37 cellular contexts compared by ENCODE assay signal in the genomic region with DNA sequence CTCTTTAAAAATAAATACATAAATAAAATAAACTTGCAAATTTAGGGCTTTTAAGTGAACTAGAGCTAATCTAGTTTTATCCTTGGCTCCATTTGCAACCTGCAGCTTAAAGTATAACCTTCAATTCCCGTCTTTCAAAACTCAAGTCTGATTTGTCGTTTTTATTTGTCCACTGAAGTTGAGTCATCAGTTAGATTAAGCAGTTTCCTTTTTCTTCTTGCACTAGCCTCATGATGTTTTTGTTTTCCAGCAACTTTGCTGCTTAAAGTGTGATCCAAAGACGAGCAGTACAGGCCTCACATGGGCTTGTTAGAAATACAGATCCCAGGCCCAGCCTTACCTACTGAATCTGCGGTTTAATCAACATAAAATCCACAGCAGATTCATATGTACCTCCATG. TPM values are rescaled to one million over a fixed set of nuclear protein-coding genes. Genes with fewer than 3 reads are reported as not detected.
DNase-seq lines count a peak whose midpoint lies in the region; ATAC-seq, FAIRE-seq and TF ChIP-seq lines count a peak whose summit lies in the region.
"Had no signal": no experiment of that assay in that cellular context is flagged by ENCODE, and none has a peak within 500 bp of the region (broad histone marks: within the 10 kb centered on the region; RNA-seq: fewer than 3 reads in every experiment).

No MANE protein-coding gene starts in this region.

- H3K27me3 Mint-ChIP-seq in dendritic cell treated with granulocyte-macrophage colony-stimulating factor and Interleukin-4, amounts not matched to agents 40 ng/mL and 50 ng/mL, for 4 days, result no peaks in the 10 kb centered on the region
- H3K27me3 Mint-ChIP-seq: activated naive CD8-positive, alpha-beta T cell; CD4-positive, CD25-positive, alpha-beta regulatory T cell; effector memory CD8-positive, alpha-beta T cell; T-cell had no signal

- H3K4me1 ChIP-seq in A549, result peaks cover 7% of the 10 kb centered on the region; the same call in 1 of the 3 replicates
- no peaks in the 10 kb centered on the region for H3K4me1 ChIP-seq in liver (ENCODE audit: control insufficient read depth in 4 of 4, insufficient read depth in 4 of 4, low read length in 3 of 4)
- H3K4me1 ChIP-seq in breast epithelium, result no peaks in the 10 kb centered on the region
- H3K4me1 ChIP-seq: right atrium auricular region had no signal

- CTCF ChIA-PET in A549 (lab: Yijun Ruan, JAX), result interaction anchor here (0.7 to 0.8 kb wide), 2 partner anchors 94 to 104 kb away, joined by 3 to 4 read pairs; no protein-coding TSS in a partner anchor

- H3K4me3 ChIP-seq in A549 (no peak overlapping the region), liver (ENCODE audit: low read depth in 1 of 3, low read length in 3 of 3) (no peak overlapping the region), breast epithelium (no peak overlapping the region)
- H3K4me3 ChIP-seq: cardiac muscle cell, coronary artery, heart right ventricle, pancreas, right atrium auricular region had no signal

- H3K36me3 Mint-ChIP-seq in dendritic cell treated with granulocyte-macrophage colony-stimulating factor and Interleukin-4, amounts not matched to agents 40 ng/mL and 50 ng/mL, for 4 days (ENCODE audit: low read depth), result peaks cover 22% of the 10 kb centered on the region

- no peak overlapping the region for H3K4me3 Mint-ChIP-seq in dendritic cell treated with granulocyte-macrophage colony-stimulating factor and Interleukin-4, amounts not matched to agents 40 ng/mL and 50 ng/mL, for 4 days
- H3K4me3 Mint-ChIP-seq: activated CD4-positive, alpha-beta T cell treated with anti-CD3 and anti-CD28 coated beads, Interleukin-2, amount 10 ng/mL, durations not matched to agents 24 days and 14 days; activated naive CD8-positive, alpha-beta T cell; CD4-positive, CD25-positive, alpha-beta regulatory T cell; effector memory CD8-positive, alpha-beta T cell; nephron; T-cell had no signal

- 33% methylated on average over 4 of the region's 4 CpGs for WGBS in A549 (ENCODE audit: missing lambda C conversion rate)
- WGBS in liver, result 50% methylated on average over 4 of the region's 4 CpGs

- H3K27ac ChIP-seq in A549 (no peak overlapping the region), liver (ENCODE audit: low read depth in 1 of 2, low read length in 2 of 2) (peak overlapping the region in 1 of 2 donors; percentile 21), breast epithelium (no peak overlapping the region)
- H3K27ac ChIP-seq: cardiac muscle cell, coronary artery, HL-60, pancreas, right atrium auricular region had no signal

- TF ChIP-seq CTCF in A549 (IDR thresholded peaks at IDR 0.05) (no peak), liver (IDR thresholded peaks at IDR 0.05; ENCODE audit: low read depth, low read length, missing input control) (no peak), breast epithelium (IDR thresholded peaks at IDR 0.05) (no peak)

- H3K4me1 Mint-ChIP-seq in dendritic cell treated with granulocyte-macrophage colony-stimulating factor and Interleukin-4, amounts not matched to agents 40 ng/mL and 50 ng/mL, for 4 days (ENCODE audit: low read depth), result peaks cover 52% of the 10 kb centered on the region
- H3K4me1 Mint-ChIP-seq: nephron had no signal

- no peaks in the 10 kb centered on the region for H3K9me3 Mint-ChIP-seq in dendritic cell treated with granulocyte-macrophage colony-stimulating factor and Interleukin-4, amounts not matched to agents 40 ng/mL and 50 ng/mL, for 4 days
- H3K9me3 Mint-ChIP-seq: activated CD4-positive, alpha-beta T cell treated with anti-CD3 and anti-CD28 coated beads, Interleukin-2, amount 10 ng/mL, durations not matched to agents 24 days and 14 days; CD4-positive, CD25-positive, alpha-beta regulatory T cell; effector memory CD8-positive, alpha-beta T cell; nephron; T-cell had no signal

- H3K27me3 ChIP-seq in liver (ENCODE audit: control insufficient read depth in 4 of 4, insufficient read depth in 4 of 4, low read length in 3 of 4) (no peaks in the 10 kb centered on the region), breast epithelium (no peaks in the 10 kb centered on the region)
- H3K27me3 ChIP-seq: cardiac muscle cell, heart right ventricle, pancreas, right atrium auricular region had no signal

- TF ChIP-seq POLR2A in A549 (IDR thresholded peaks at IDR 0.05; ENCODE audit: low read length) (no peak), breast epithelium (IDR thresholded peaks at IDR 0.05) (no peak)

- ATAC-seq in A549 (no peak), GM21737 (IDR thresholded peaks at IDR 0.05; ENCODE audit: unreplicated experiment) (no peak)
- ATAC-seq: effector memory CD8-positive, alpha-beta T cell; heart right ventricle; T-cell had no signal

- DNase-seq in A549 (ENCODE audit: low read depth in 1 of 2, low spot score in 1 of 2) (no peak), MV-4-11 (lab: John Stamatoyannopoulos, UW) (peak; percentile 43), NCI-H187 treated with DMSO at 0.1 percent for 48 hours (lab: John Stamatoyannopoulos, UW) (no peak), breast epithelium (ENCODE audit: low spot score in 2 of 2) (no peak), SKM-1 treated with dmso at 0.1 percent for 144 hours (lab: John Stamatoyannopoulos, UW; ENCODE audit: unreplicated experiment) (no peak)
- DNase-seq: 8988T; activated CD4-positive, alpha-beta T cell treated with anti-CD3 and anti-CD28 coated beads, Interleukin-2, amount 10 ng/mL, durations not matched to agents 24 days and 14 days; activated effector memory CD4-positive, alpha-beta T cell treated with anti-CD3 and anti-CD28 coated beads, Interleukin-2, amount 50 U/mL, for 16 hours; activated T-cell treated with anti-CD3 and anti-CD28 coated beads, Interleukin-2, amount 50 U/mL, for 1 hour; aorta; Calu3; CD4-positive, CD25-positive, alpha-beta regulatory T cell; DMS79 treated with DMSO at 0.1 percent for 48 hours; effector memory CD8-positive, alpha-beta T cell; erythroblast; foreskin melanocyte; GF-D8; heart right ventricle; KG1; mammary epithelial cell; MM.1S; NCI-H446; NCI-H774; pancreas; RPMI8226; stimulated activated CD4-positive, alpha-beta T cell treated with anti-CD3 and anti-CD28 coated beads, Interleukin-1b, Interleukin-23, amount 100 ng/mL, for 48 hours; stimulated activated naive CD4-positive, alpha-beta T cell treated with Interleukin-2 at 50 U/mL for 16 hours; T-cell had no signal

- no peak overlapping the region for H3K9ac ChIP-seq in liver (ENCODE audit: low read depth in 1 of 2, low read length in 2 of 2)

- no peak for TF ChIP-seq EP300 in A549 (IDR thresholded peaks at IDR 0.05)

- intact Hi-C loops in dendritic cell treated with granulocyte-macrophage colony-stimulating factor and Interleukin-4, amounts not matched to agents 40 ng/mL and 50 ng/mL, for 4 days (cut with micrococcal nuclease), result no loop called here
- intact Hi-C loops in breast epithelium (cut with DNase I; ENCODE audit: low total_unique reads), result loop anchor here (1.0 kb wide), 1 partner anchor 14 kb away; no protein-coding TSS in a partner anchor

- POLR2A ChIA-PET in A549 (lab: Yijun Ruan, JAX), result interaction anchor here (0.8 to 1.8 kb wide), 2 partner anchors 14 to 73 kb away, joined by 3 to 6 read pairs; a partner anchor contains a TSS

- TF ChIP-seq RAD21 in A549 (conservative IDR thresholded peaks at IDR 0.05 in 1 of 2, IDR thresholded peaks at IDR 0.05 in 1 of 2), result no peak
- no peak for TF ChIP-seq RAD21 in liver (IDR thresholded peaks at IDR 0.05)

- H3K36me3 ChIP-seq in liver (ENCODE audit: control insufficient read depth in 4 of 4, insufficient read depth in 3 of 4, low read depth in 1 of 4, low read length in 3 of 4) (no peaks in the 10 kb centered on the region), breast epithelium (no peaks in the 10 kb centered on the region)
- H3K36me3 ChIP-seq: cardiac muscle cell, heart right ventricle, pancreas, right atrium auricular region had no signal

- peak overlapping the region; percentile 25; the same call in 1 of the 3 replicates for H3K4me2 ChIP-seq in A549

- no peaks in the 10 kb centered on the region for H3K9me3 ChIP-seq in A549
- H3K9me3 ChIP-seq in liver (ENCODE audit: control insufficient read depth in 4 of 4, low read length in 3 of 4), result no peaks in the 10 kb centered on the region
- H3K9me3 ChIP-seq in breast epithelium, result no peaks in the 10 kb centered on the region
- H3K9me3 ChIP-seq: heart right ventricle, pancreas, right atrium auricular region had no signal

- FAIRE-seq in A549 (lab: Jason Lieb, UNC), result no peak
- FAIRE-seq: pancreas had no signal

- H3K27ac Mint-ChIP-seq in dendritic cell treated with granulocyte-macrophage colony-stimulating factor and Interleukin-4, amounts not matched to agents 40 ng/mL and 50 ng/mL, for 4 days, result peak overlapping the region; percentile 43
- H3K27ac Mint-ChIP-seq: activated CD4-positive, alpha-beta T cell treated with anti-CD3 and anti-CD28 coated beads, Interleukin-2, amount 10 ng/mL, durations not matched to agents 24 days and 14 days; activated naive CD8-positive, alpha-beta T cell; effector memory CD8-positive, alpha-beta T cell; nephron had no signal

TF ChIP-seq in A549, 52 proteins besides CTCF, POLR2A, EP300 and RAD21 (continues in another document):
- TF ChIP-seq ZNF302 (CRISPR knock-in tag; IDR thresholded peaks at IDR 0.05), result no peak

TF ChIP-seq in liver, 16 proteins besides CTCF, POLR2A, EP300 and RAD21 (continues in another document):
- TF ChIP-seq FOXA1 (IDR thresholded peaks at IDR 0.05), result no peak

RNA-seq across cellular contexts. Expression of a gene that starts 13.8 kb away (rescaled TPM):
- 1.6 and 1.7 TPM in 2 replicates for polyA plus RNA-seq in A549 (2011; rRNA removed)
- polyA plus RNA-seq in A549 (2012; cell fraction: cytosol; rRNA removed), result 0.95 and 1.0 TPM in 2 replicates
- 0.47 and 1.3 TPM in 2 replicates for polyA plus RNA-seq in A549 (2012; cell fraction: nucleus; rRNA removed)
- polyA plus RNA-seq in A549 (2017; fragmentation: RNase III; extraction: RNeasy Plus Mini Kit Qiagen cat#74134 plus additional on column Dnase treatment), result 0.32 to 0.60 TPM (median 0.57 TPM) in 3 replicates
- 1.3 and 1.8 TPM in 2 replicates for polyA minus RNA-seq in A549 (2011; rRNA and poly(A)+ RNA removed)
- total RNA-seq in liver, result 1 to 10 TPM; 1.9 to 5.4 TPM
- 1 to 10 TPM; 1.5 to 2.7 TPM for polyA plus RNA-seq in liver
- total RNA-seq in breast epithelium, result 10 to 100 TPM in 1 of 3 donors, 1 to 10 TPM in 2; 9.3 to 14.8 (median 9.5) TPM

RNA-seq across cellular contexts. Expression of a gene that starts 14.2 kb away (rescaled TPM):
- 0.28 and 0.52 TPM in 2 replicates for polyA plus RNA-seq in A549 (2011; rRNA removed)
- 0.17 and 0.19 TPM in 2 replicates for polyA plus RNA-seq in A549 (2012; cell fraction: cytosol; rRNA removed)
- 0.10 and 0.15 TPM in 2 replicates for polyA plus RNA-seq in A549 (2012; cell fraction: nucleus; rRNA removed)
- 0.08 to 0.33 TPM (median 0.17 TPM) in 3 replicates for polyA plus RNA-seq in A549 (2017; fragmentation: RNase III; extraction: RNeasy Plus Mini Kit Qiagen cat#74134 plus additional on column Dnase treatment)
- polyA minus RNA-seq in A549 (2011; rRNA and poly(A)+ RNA removed), result 0.39 and 0.50 TPM in 2 replicates
- total RNA-seq in liver, result under 1 TPM; 0.89 to 0.92 TPM
- polyA plus RNA-seq in liver, result under 1 TPM; 0.11 to 0.29 TPM
- total RNA-seq in breast epithelium, result 1 to 10 TPM in 2 of 3 donors, under 1 TPM in 1; 0.64 to 4.1 (median 2.3) TPM
- polyA plus RNA-seq: cardiac muscle cell, mammary epithelial cell had no signal

RNA-seq across cellular contexts. Expression of a gene that starts 57.3 kb away (rescaled TPM):
- 186 and 201 TPM in 2 replicates for polyA plus RNA-seq in A549 (2011; rRNA removed)
- polyA plus RNA-seq in A549 (2012; cell fraction: cytosol; rRNA removed), result 80.2 and 84.0 TPM in 2 replicates
- polyA plus RNA-seq in A549 (2012; cell fraction: nucleus; rRNA removed), result 34.3 and 46.9 TPM in 2 replicates
- 105 to 111 TPM (median 109 TPM) in 3 replicates for polyA plus RNA-seq in A549 (2017; fragmentation: RNase III; extraction: RNeasy Plus Mini Kit Qiagen cat#74134 plus additional on column Dnase treatment)
- 42.1 and 44.1 TPM in 2 replicates for polyA minus RNA-seq in A549 (2011; rRNA and poly(A)+ RNA removed)
- 10 to 100 TPM; 11.6 to 15.5 TPM for total RNA-seq in liver
- polyA plus RNA-seq in liver, result 10 to 100 TPM; 19.1 to 19.6 TPM
- 10 to 100 TPM; 36.7 to 94.9 (median 48.3) TPM for total RNA-seq in breast epithelium
